In genomic region chr15:76994001-76994400, GRCh38 we compare ENCODE assay signal across 12 cellular contexts. TPM values are rescaled to one million over a fixed set of nuclear protein-coding genes. Genes with fewer than 3 reads are reported as not detected.
A peak's percentile ranks its signal among the peaks of the same experiment; 100 is the strongest.
DNase-seq lines count a peak whose midpoint lies in the region; ATAC-seq and TF ChIP-seq lines count a peak whose summit lies in the region.
"Had no signal": no experiment of that assay in that cellular context is flagged by ENCODE, and none has a peak within 500 bp of the region (broad histone marks: within the 10 kb centered on the region; RNA-seq: fewer than 3 reads in every experiment).

No MANE protein-coding gene starts in this region.

- ATAC-seq in naive thymus-derived CD8-positive, alpha-beta T cell: peak in 1 of 2 donors; percentile 17
- ATAC-seq in HG03097 (IDR thresholded peaks at IDR 0.05; ENCODE audit: low FRiP score, unreplicated experiment): no peak
- ATAC-seq in GM18511 (IDR thresholded peaks at IDR 0.05; ENCODE audit: unreplicated experiment): no peak

- no peak for TF ChIP-seq POLR2A in lower leg skin (IDR thresholded peaks at IDR 0.05)

- peak overlapping the region; percentile 48 to 99 (median 94) for H3K4me3 Mint-ChIP-seq in naive thymus-derived CD8-positive, alpha-beta T cell

- 54 to 77% methylated on average over 7 to 8 of the region's 8 CpGs for WGBS in lower leg skin, 2 donors

- intact Hi-C loops in lower leg skin (cut with DNase I; ENCODE audit: low total_unique reads): no loop called here

- H3K27me3 Mint-ChIP-seq in naive thymus-derived CD8-positive, alpha-beta T cell: no peaks in the 10 kb centered on the region

- H3K9me3 ChIP-seq in BLaER1 treated with 17β-estradiol and CSF1 and Interleukin-3, amounts not matched to agents 10 nM and 100 nM (replicated peaks in 1 of 11): no peaks in the 10 kb centered on the region
- H3K9me3 ChIP-seq: ovary had no signal

- H3K27ac ChIP-seq in BLaER1 treated with 17β-estradiol and CSF1 and Interleukin-3, amounts not matched to agents 10 nM and 100 nM: peak overlapping the region; percentile 71 to 99 (median 94); a peak in 21 of 22 replicates
- H3K27ac ChIP-seq: C4-2B, ovary had no signal

- H4K20me1 ChIP-seq in BLaER1 treated with 17β-estradiol and CSF1 and Interleukin-3, amounts not matched to agents 10 nM and 100 nM: peaks cover 0 to 26% (median 10%) of the 10 kb centered on the region in 11 experiments; a peak in 10 of 22 replicates

- DNase-seq in T-helper 2 cell: peak in 4 of 5 experiments; percentile 39 to 84 (median 54)
- DNase-seq in activated naive CD4-positive, alpha-beta T cell treated with Interleukin-2 at 50 U/mL for 16 hours: peak; percentile 71
- peak in 2 of 10 donors; percentile 47 to 64 for DNase-seq in naive thymus-derived CD8-positive, alpha-beta T cell
- no peak for DNase-seq in lower leg skin (ENCODE audit: low spot score in 2 of 2)
- no peak for DNase-seq in NAMALWA (ENCODE audit: low spot score)
- DNase-seq: erythroblast, IMR-90 had no signal

- H3K36me3 ChIP-seq in BLaER1 treated with 17β-estradiol and CSF1 and Interleukin-3, amounts not matched to agents 10 nM and 100 nM: peaks cover 0 to 29% (median 23%) of the 10 kb centered on the region in 11 experiments; a peak in 15 of 22 replicates
- H3K36me3 ChIP-seq: ovary had no signal

- H3K9ac ChIP-seq in BLaER1 treated with 17β-estradiol and CSF1 and Interleukin-3, amounts not matched to agents 10 nM and 100 nM: peak overlapping the region; percentile 84 to 98 (median 91); a peak in 20 of 22 replicates

- TF ChIP-seq CTCF in lower leg skin (IDR thresholded peaks at IDR 0.05): no peak

- peaks cover 32 to 79% (median 53%) of the 10 kb centered on the region in 4 donors for H3K4me1 Mint-ChIP-seq in naive thymus-derived CD8-positive, alpha-beta T cell

- peaks cover 88 to 100% (median 96%) of the 10 kb centered on the region in 10 experiments for H3K4me1 ChIP-seq in BLaER1 treated with 17β-estradiol and CSF1 and Interleukin-3, amounts not matched to agents 10 nM and 100 nM

- H3K36me3 Mint-ChIP-seq in naive thymus-derived CD8-positive, alpha-beta T cell: peaks cover 0 to 8% (median 0%) of the 10 kb centered on the region in 3 donors

- peak overlapping the region; percentile 92 to 99 (median 97) for H3K27ac Mint-ChIP-seq in naive thymus-derived CD8-positive, alpha-beta T cell

- H3K27me3 ChIP-seq in BLaER1 treated with 17β-estradiol and CSF1 and Interleukin-3, amounts not matched to agents 10 nM and 100 nM: no peaks in the 10 kb centered on the region
- H3K27me3 ChIP-seq: ovary had no signal

- H3K9me3 Mint-ChIP-seq in naive thymus-derived CD8-positive, alpha-beta T cell: no peaks in the 10 kb centered on the region

- peak overlapping the region in 4 of 10 experiments; percentile 9 to 89 (median 80); a peak in 3 of 20 replicates for H3K4me3 ChIP-seq in BLaER1 treated with 17β-estradiol and CSF1 and Interleukin-3, amounts not matched to agents 10 nM and 100 nM
- H3K4me3 ChIP-seq in lower leg skin (ENCODE audit: low read depth, poor library complexity, severe bottlenecking): no peak overlapping the region
- H3K4me3 ChIP-seq: ovary had no signal

- POLR2A ChIA-PET in naive thymus-derived CD8-positive, alpha-beta T cell (lab: Charles Lee): interaction anchor here (0.6 to 6.8 kb wide), 10 partner anchors 13 to 1121 kb away, joined by 3 to 79 read pairs (median 12); partner anchors contain the start of genes RCN2 and SCAPER

- peak overlapping the region; percentile 92 to 100 (median 99) for H3K4me2 ChIP-seq in BLaER1 treated with 17β-estradiol and CSF1 and Interleukin-3, amounts not matched to agents 10 nM and 100 nM

RNA-seq across cellular contexts. Expression of gene PSTPIP1, which starts 0.9 kb away (rescaled TPM):
- 100 to 1,000 TPM; 118 to 124 TPM for total RNA-seq in naive thymus-derived CD8-positive, alpha-beta T cell
- polyA plus RNA-seq in naive thymus-derived CD8-positive, alpha-beta T cell: 10 to 100 TPM; 34.0 to 50.6 (median 41.8) TPM
- total RNA-seq in lower leg skin: 1 to 10 TPM; 2.9 to 8.9 (median 4.0) TPM

Comparison
In these comparisons a context has a peak if more than half of its experiments do, and no peak if none do; other contexts are left out.
1. DNase-seq: peak in T-helper 2 cell (4 of 5) and activated naive CD4-positive, alpha-beta T cell treated with Interleukin-2 at 50 U/mL for 16 hours (single experiment); none in lower leg skin (0 of 2) and NAMALWA (single experiment).
2. RNA of gene PSTPIP1, which starts 0.9 kb away (total RNA-seq): 118 to 124 TPM in naive thymus-derived CD8-positive, alpha-beta T cell; 2.9 to 8.9 TPM in lower leg skin; every median in the first group is over 10 times any median in the second.